Comparison of ENCODE assay signal across 25 cellular contexts in the genomic region with DNA sequence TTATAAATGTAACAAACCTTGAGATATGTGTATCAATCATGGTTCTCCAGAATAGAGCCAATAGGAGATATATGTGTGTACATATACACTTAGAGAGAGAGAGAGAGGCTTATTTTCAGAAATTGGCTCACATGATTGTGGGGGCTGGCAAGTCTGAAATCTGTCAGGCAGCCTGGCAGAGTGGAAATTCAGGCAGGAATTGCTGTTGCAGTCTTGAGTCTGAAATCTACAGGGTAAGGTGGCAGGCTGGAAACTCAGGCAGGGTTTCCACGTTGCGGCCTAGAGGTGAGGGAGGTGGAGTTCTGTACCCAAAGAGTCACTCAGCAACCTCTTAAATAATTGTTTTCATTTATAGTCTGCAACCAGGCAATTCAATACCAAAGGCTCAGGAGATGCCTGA.
"Had no signal": no experiment of that assay in that cellular context is flagged by ENCODE, and none has a peak within 500 bp of the region (broad histone marks: within the 10 kb centered on the region; RNA-seq: fewer than 3 reads in every experiment).

No MANE protein-coding gene starts in this region.

- H3K4me3 ChIP-seq: coronary artery, esophagus squamous epithelium, lower lobe of right lung, sigmoid colon, stomach, testis, tibial artery had no signal

- H3K9me3 ChIP-seq: esophagus squamous epithelium, lower lobe of right lung, neutrophil, sigmoid colon, stomach, testis, tibial artery had no signal

- H2AFZ ChIP-seq: parathyroid adenoma had no signal

- H3K36me3 ChIP-seq: esophagus squamous epithelium, lower lobe of right lung, neutrophil, sigmoid colon, stomach, tibial artery had no signal

- H3K4me1 Mint-ChIP-seq: immature natural killer cell; naive thymus-derived CD4-positive, alpha-beta T cell; nephron; stimulated activated effector memory CD8-positive, alpha-beta T cell treated with anti-CD3 and anti-CD28 coated beads, Interleukin-12 subunit alpha, Interleukin-12 subunit beta, amount 100 ng/mL, for 72 hours had no signal

- H3K4me1 ChIP-seq: esophagus squamous epithelium, lower lobe of right lung, parathyroid adenoma, sigmoid colon, stomach, testis, tibial artery had no signal

- H3K9ac ChIP-seq: parathyroid adenoma had no signal

- DNase-seq: dermis blood vessel endothelial cell; effector memory CD4-positive, alpha-beta T cell; esophagus squamous epithelium; foreskin melanocyte; glutamatergic neuron; hypothalamus; immature natural killer cell; left ventricle myocardium superior; lower lobe of right lung; naive thymus-derived CD4-positive, alpha-beta T cell; right cardiac atrium; sigmoid colon; stimulated activated CD4-positive, alpha-beta T cell treated with anti-CD3 and anti-CD28 coated beads, Interleukin-2, amount 100 ng/mL, for 24 hours; stimulated activated CD4-positive, alpha-beta T cell treated with anti-CD3 and anti-CD28 coated beads, Interleukin-4, amount 100 ng/mL, for 24 hours; stimulated activated naive CD4-positive, alpha-beta T cell treated with Interleukin-2 at 50 U/mL for 16 hours; stomach; testis; tibial artery had no signal

- H3K79me2 ChIP-seq: parathyroid adenoma had no signal

- H3K27ac Mint-ChIP-seq: immature natural killer cell; naive thymus-derived CD4-positive, alpha-beta T cell; progenitor cell of endocrine pancreas; stimulated activated effector memory CD8-positive, alpha-beta T cell treated with anti-CD3 and anti-CD28 coated beads, Interleukin-12 subunit alpha, Interleukin-12 subunit beta, amount 100 ng/mL, for 72 hours; type B pancreatic cell had no signal

- H3K27ac ChIP-seq: coronary artery, esophagus squamous epithelium, lower lobe of right lung, neutrophil, parathyroid adenoma, sigmoid colon, stomach, testis, tibial artery had no signal

- H3K9me3 Mint-ChIP-seq: immature natural killer cell; nephron; stimulated activated effector memory CD8-positive, alpha-beta T cell treated with anti-CD3 and anti-CD28 coated beads, Interleukin-12 subunit alpha, Interleukin-12 subunit beta, amount 100 ng/mL, for 72 hours; type B pancreatic cell had no signal

- H3K4me3 Mint-ChIP-seq: immature natural killer cell; naive thymus-derived CD4-positive, alpha-beta T cell; nephron; stimulated activated effector memory CD8-positive, alpha-beta T cell treated with anti-CD3 and anti-CD28 coated beads, Interleukin-12 subunit alpha, Interleukin-12 subunit beta, amount 100 ng/mL, for 72 hours; type B pancreatic cell had no signal

- H3K27me3 ChIP-seq: esophagus squamous epithelium, sigmoid colon, testis had no signal

- H3K36me3 Mint-ChIP-seq: immature natural killer cell; naive thymus-derived CD4-positive, alpha-beta T cell; stimulated activated effector memory CD8-positive, alpha-beta T cell treated with anti-CD3 and anti-CD28 coated beads, Interleukin-12 subunit alpha, Interleukin-12 subunit beta, amount 100 ng/mL, for 72 hours; type B pancreatic cell had no signal

- ATAC-seq: left ventricle myocardium superior; lower lobe of right lung; naive thymus-derived CD4-positive, alpha-beta T cell; right cardiac atrium; stimulated activated effector memory CD8-positive, alpha-beta T cell treated with anti-CD3 and anti-CD28 coated beads, Interleukin-12 subunit alpha, Interleukin-12 subunit beta, amount 100 ng/mL, for 72 hours had no signal
